Comparison of ENCODE assay signal across 1 cellular context in genomic region chr11:128893578-128894295, GRCh38.
TF ChIP-seq lines count a peak whose summit lies in the region.

No MANE protein-coding gene starts in this region.

TF ChIP-seq in H1, 55 proteins besides CTCF, POLR2A, EP300 and RAD21:
- TF ChIP-seq YY1 (IDR thresholded peaks at IDR 0.05; ENCODE audit: low read depth, low read length) (no peak), SUZ12 (IDR thresholded peaks at IDR 0.05; ENCODE audit: low read length) (0 out of 2 replicates have a peak, but pooled peaks have one; percentile 11)
